ENCODE assay signal across 13 cellular contexts in the genomic region with DNA sequence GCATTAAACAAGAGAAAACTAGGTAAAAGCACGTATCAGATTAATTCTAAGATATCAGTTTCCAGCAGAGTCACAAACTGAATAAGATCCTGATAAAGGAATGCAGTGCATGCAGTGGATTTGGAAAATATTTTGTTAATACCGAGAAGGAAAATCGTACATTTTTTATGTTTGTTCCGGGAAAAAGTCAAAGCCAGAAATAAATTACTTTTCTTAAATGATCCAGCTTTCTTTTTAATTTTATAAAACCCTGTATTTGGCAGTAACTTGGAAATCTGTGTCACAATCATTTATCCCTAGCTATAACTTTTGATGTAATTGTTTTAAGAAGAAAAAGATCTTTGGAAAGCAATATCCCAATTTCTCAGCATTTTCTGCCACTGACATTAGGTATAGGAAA. TPM values are rescaled to one million over a fixed set of nuclear protein-coding genes. Genes with fewer than 3 reads are reported as not detected.
DNase-seq lines count a peak whose midpoint lies in the region; ATAC-seq, FAIRE-seq and TF ChIP-seq lines count a peak whose summit lies in the region.
"Had no signal": no experiment of that assay in that cellular context is flagged by ENCODE, and none has a peak within 500 bp of the region (broad histone marks: within the 10 kb centered on the region; RNA-seq: fewer than 3 reads in every experiment).

No MANE protein-coding gene starts in this region.

- FAIRE-seq in GM12892 (lab: Jason Lieb, UNC) = no peak

- H3K9me3 ChIP-seq in WERI-Rb-1 (ENCODE audit: severe bottlenecking) (no peaks in the 10 kb centered on the region), parathyroid adenoma (ENCODE audit: control insufficient read depth, low read length) (no peaks in the 10 kb centered on the region)

- TF ChIP-seq CTCF in 22Rv1 (IDR thresholded peaks at IDR 0.05) = no peak
- no peak for TF ChIP-seq CTCF in WERI-Rb-1 (IDR thresholded peaks at IDR 0.05; ENCODE audit: low read depth, low read length)
- TF ChIP-seq CTCF in foreskin keratinocyte (conservative IDR thresholded peaks at IDR 0.05) = no peak
- TF ChIP-seq CTCF in parathyroid adenoma (IDR thresholded peaks at IDR 0.05) = no peak

- peaks cover 3% of the 10 kb centered on the region for H3K79me2 ChIP-seq in parathyroid adenoma

- H3K36me3 ChIP-seq in WERI-Rb-1 (no peaks in the 10 kb centered on the region), parathyroid adenoma (ENCODE audit: control insufficient read depth, insufficient read depth, low read length) (no peaks in the 10 kb centered on the region)

- ATAC-seq in foreskin keratinocyte = no peak

- H3K4me2 ChIP-seq in parathyroid adenoma (ENCODE audit: low read length) = peak overlapping the region; percentile 69
- H3K4me2 ChIP-seq: KMS-11 had no signal

- H3K27ac ChIP-seq in 22Rv1 = peak overlapping the region; percentile 89
- H3K27ac ChIP-seq in WERI-Rb-1 = peak overlapping the region; percentile 47; the same call in 1 of the 2 replicates
- peak overlapping the region; percentile 25 for H3K27ac ChIP-seq in foreskin keratinocyte
- H3K27ac ChIP-seq in parathyroid adenoma = peak overlapping the region; percentile 97
- H3K27ac ChIP-seq: KMS-11 had no signal

- no peak for DNase-seq in WERI-Rb-1
- no peak for DNase-seq in foreskin keratinocyte
- DNase-seq in NCI-H345 (lab: John Stamatoyannopoulos, UW) = no peak
- DNase-seq in GM19238 (ENCODE audit: insufficient read length, low spot score) = no peak
- no peak for DNase-seq in NCI-H1436 (lab: John Stamatoyannopoulos, UW)
- DNase-seq in GM12892 (ENCODE audit: insufficient read length) = no peak
- DNase-seq: activated naive CD4-positive, alpha-beta T cell treated with Interleukin-2 at 50 U/mL for 16 hours; naive B cell; NCI-H187; NCI-H774 had no signal

- peaks cover 33% of the 10 kb centered on the region for H3K4me1 ChIP-seq in foreskin keratinocyte
- peaks cover 27% of the 10 kb centered on the region for H3K4me1 ChIP-seq in parathyroid adenoma

- peak overlapping the region; percentile 86 for H2AFZ ChIP-seq in parathyroid adenoma

- no peak for TF ChIP-seq POLR2A in GM12892 (IDR thresholded peaks at IDR 0.05; ENCODE audit: low read depth, low read length)

- H3K4me3 ChIP-seq in WERI-Rb-1 (ENCODE audit: low read depth, low read length) (peak overlapping the region; percentile 62), parathyroid adenoma (ENCODE audit: low read depth, low read length) (peak overlapping the region; percentile 61)

- no peak overlapping the region for H3K9ac ChIP-seq in parathyroid adenoma
- H3K9ac ChIP-seq: KMS-11 had no signal

- H3K27me3 ChIP-seq in WERI-Rb-1 (ENCODE audit: insufficient read depth, low read depth, severe bottlenecking) = no peaks in the 10 kb centered on the region
- H3K27me3 ChIP-seq in foreskin keratinocyte = no peaks in the 10 kb centered on the region
- no peaks in the 10 kb centered on the region for H3K27me3 ChIP-seq in parathyroid adenoma (ENCODE audit: control insufficient read depth, insufficient read depth, low read length)

RNA-seq across cellular contexts. Expression of a gene that starts 1.0 kb away (rescaled TPM):
- 0.95 and 1.0 TPM in 2 replicates for total RNA-seq in foreskin keratinocyte
- polyA plus RNA-seq in foreskin keratinocyte = 0.60 and 0.66 TPM in 2 replicates
- not detected for polyA plus RNA-seq in GM12892 (2012; ENCODE audit: missing spikeins)

Comparison
In these comparisons a context has a peak if more than half of its experiments do, and no peak if none do; other contexts are left out.
1. H3K27ac ChIP-seq: peak in every context shown above with its lines; median percentile 97 in parathyroid adenoma; 89 in 22Rv1; 47 in WERI-Rb-1; 25 in foreskin keratinocyte.